ENCODE assay signal across 20 cellular contexts in the genomic region with DNA sequence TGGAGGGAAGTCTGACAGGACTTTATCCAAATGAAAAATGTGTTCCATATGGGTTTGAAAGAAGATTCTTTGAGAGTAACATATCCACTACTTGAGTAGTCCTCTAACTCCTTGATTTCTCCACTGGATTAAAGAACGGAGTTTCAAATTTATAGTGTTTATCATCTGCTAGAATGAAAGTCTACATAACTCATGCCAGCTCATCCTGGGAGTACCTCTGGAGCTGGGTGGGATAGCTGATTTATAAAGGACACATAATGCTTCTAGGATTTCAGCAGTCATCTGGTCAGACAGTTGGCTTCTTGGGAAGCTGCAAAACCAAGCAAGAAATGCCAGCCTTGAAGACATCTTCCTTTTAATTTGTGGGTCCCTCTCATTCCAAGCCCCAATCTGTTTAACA. TPM values are rescaled to one million over a fixed set of nuclear protein-coding genes. Genes with fewer than 3 reads are reported as not detected.
DNase-seq lines count a peak whose midpoint lies in the region; ATAC-seq and TF ChIP-seq lines count a peak whose summit lies in the region.
"Had no signal": no experiment of that assay in that cellular context is flagged by ENCODE, and none has a peak within 500 bp of the region (broad histone marks: within the 10 kb centered on the region; RNA-seq: fewer than 3 reads in every experiment).

No MANE protein-coding gene starts in this region.

- H3K4me2 ChIP-seq in PC-3 (ENCODE audit: low read length) = peak overlapping the region; percentile 95

- H3K4me3 ChIP-seq in AG10803 (ENCODE audit: low read length) = no peak overlapping the region
- H3K4me3 ChIP-seq in PC-3 (ENCODE audit: low read length) = peak overlapping the region; percentile 77; the same call in 1 of the 2 replicates
- H3K4me3 ChIP-seq in coronary artery = peak overlapping the region; percentile 77
- H3K4me3 ChIP-seq: right atrium auricular region had no signal

- peaks cover 11% of the 10 kb centered on the region; the same call in 1 of the 2 replicates for H3K36me3 ChIP-seq in PC-3 (ENCODE audit: low read depth, low read length)
- H3K36me3 ChIP-seq: right atrium auricular region had no signal

- H3K4me1 ChIP-seq in PC-3 (ENCODE audit: insufficient read depth, low read length) = peaks cover 68% of the 10 kb centered on the region

- H3K9me3 Mint-ChIP-seq in neural crest cell = no peaks in the 10 kb centered on the region
- H3K9me3 Mint-ChIP-seq: activated B cell treated with CpG ODN at 0.5 μM for 24 hours; activated naive CD8-positive, alpha-beta T cell treated with anti-CD3 and anti-CD28 coated beads, Interleukin-2, amount 50 U/mL, for 24 hours had no signal

- peaks cover 62% of the 10 kb centered on the region for H3K79me2 ChIP-seq in PC-3 (ENCODE audit: low read length)

- peak overlapping the region; percentile 49 for H3K4me3 Mint-ChIP-seq in neural crest cell
- H3K4me3 Mint-ChIP-seq: activated B cell treated with CpG ODN at 0.5 μM for 24 hours; activated naive CD8-positive, alpha-beta T cell treated with anti-CD3 and anti-CD28 coated beads, Interleukin-2, amount 50 U/mL, for 24 hours had no signal

- H3K4me1 Mint-ChIP-seq in neural crest cell = peaks cover 55% of the 10 kb centered on the region

- H3K36me3 Mint-ChIP-seq in neural crest cell (ENCODE audit: low read depth) = no peaks in the 10 kb centered on the region

- peaks cover 7% of the 10 kb centered on the region; the same call in 1 of the 2 replicates for H4K20me1 ChIP-seq in PC-3 (ENCODE audit: low read length)

- H3K9me3 ChIP-seq in PC-3 (ENCODE audit: low read length) = no peaks in the 10 kb centered on the region
- H3K9me3 ChIP-seq: right atrium auricular region had no signal

- H3K9ac ChIP-seq in PC-3 (ENCODE audit: low read length) = no peak overlapping the region

- peak; percentile 4; the same call in 1 of the 2 replicates for ATAC-seq in PC-3
- no peak for ATAC-seq in GM19035 (IDR thresholded peaks at IDR 0.05; ENCODE audit: unreplicated experiment)
- ATAC-seq: activated naive CD8-positive, alpha-beta T cell treated with anti-CD3 and anti-CD28 coated beads, Interleukin-2, amount 50 U/mL, for 24 hours had no signal

- H3K27ac ChIP-seq in PC-3 (ENCODE audit: low read length) = 0 out of 2 replicates have a peak overlapping the region, but pooled peaks have one; percentile 5
- H3K27ac ChIP-seq in coronary artery = peak overlapping the region in 1 of 2 donors; percentile 58
- H3K27ac ChIP-seq: right atrium auricular region had no signal

- TF ChIP-seq CTCF in AG10803 (conservative IDR thresholded peaks at IDR 0.05; ENCODE audit: low read length) = no peak
- no peak for TF ChIP-seq CTCF in PC-3 (conservative IDR thresholded peaks at IDR 0.05; ENCODE audit: low read depth, low read length)
- TF ChIP-seq CTCF in coronary artery (IDR thresholded peaks at IDR 0.05) = no peak
- TF ChIP-seq CTCF in neural crest cell (conservative IDR thresholded peaks at IDR 0.05) = no peak

- no TSS peak for BruUV-seq in PC-3 (replicated peaks; lab: Mats Ljungman, UMichigan)

- no peak overlapping the region for H3K27ac Mint-ChIP-seq in neural crest cell (ENCODE audit: unreplicated experiment)
- H3K27ac Mint-ChIP-seq: activated B cell treated with CpG ODN at 0.5 μM for 24 hours; activated naive CD8-positive, alpha-beta T cell treated with anti-CD3 and anti-CD28 coated beads, Interleukin-2, amount 50 U/mL, for 24 hours had no signal

- H3F3A ChIP-seq in PC-3 (ENCODE audit: low read length, unreplicated experiment) = peaks cover 3% of the 10 kb centered on the region

- no peaks in the 10 kb centered on the region for H3K9me2 ChIP-seq in PC-3 (replicated peaks; ENCODE audit: low read length)

- H3K27me3 ChIP-seq in PC-3 (ENCODE audit: low read length) = no peaks in the 10 kb centered on the region
- H3K27me3 ChIP-seq: right atrium auricular region had no signal

- intact Hi-C loops in PC-3 (cut with micrococcal nuclease) = loop anchor here (1.0 to 5.0 kb wide), 3 partner anchors 94 to 213 kb away; no protein-coding TSS in a partner anchor

- peak; percentile 46 for DNase-seq in AG10803 (ENCODE audit: low read depth)
- peak; percentile 41 for DNase-seq in PC-3
- DNase-seq in coronary artery (ENCODE audit: low spot score) = no peak
- no peak for DNase-seq in neural crest cell (ENCODE audit: low read depth, low spot score)
- DNase-seq in COR-L47 (lab: John Stamatoyannopoulos, UW) = no peak
- no peak for DNase-seq in stimulated activated CD4-positive, alpha-beta T cell treated with anti-CD3 and anti-CD28 coated beads, Interleukin-4, amount 100 ng/mL, for 1 hour
- no peak for DNase-seq in GF-D8 (lab: John Stamatoyannopoulos, UW)
- DNase-seq: activated B cell treated with CpG ODN at 0.5 μM for 24 hours; activated CD8-positive, alpha-beta memory T cell treated with anti-CD3 and anti-CD28 coated beads for 24 hours; activated naive CD8-positive, alpha-beta T cell treated with anti-CD3 and anti-CD28 coated beads, Interleukin-2, amount 50 U/mL, for 24 hours; central memory CD4-positive, alpha-beta T cell; GOT3; MV-4-11; NCI-H2029; NCI-H510A treated with DMSO at 0.1 percent for 48 hours; SHP77 treated with DMSO at 0.1 percent for 48 hours; stimulated activated CD4-positive, alpha-beta T cell treated with anti-CD3 and anti-CD28 coated beads, Interleukin-1b, Interleukin-23, amount 100 ng/mL, for 48 hours; T-helper 2 cell had no signal

- no peak overlapping the region for H2AFZ ChIP-seq in PC-3 (ENCODE audit: low read length)

- CTCF ChIA-PET in PC-3 (lab: Charles Lee) = interaction anchor here (0.5 to 0.9 kb wide), 2 partner anchors 14 to 212 kb away, joined by 3 to 5 read pairs; no protein-coding TSS in a partner anchor

- H3K27me3 Mint-ChIP-seq in neural crest cell (ENCODE audit: low read depth) = peaks cover 18% of the 10 kb centered on the region
- H3K27me3 Mint-ChIP-seq: activated B cell treated with CpG ODN at 0.5 μM for 24 hours had no signal

- POLR2A ChIA-PET in PC-3 (lab: Charles Lee; ENCODE audit: unreplicated experiment) = interaction anchor here (0.6 kb wide), 1 partner anchor 13 kb away, joined by 5 read pairs; no protein-coding TSS in a partner anchor

RNA-seq across cellular contexts. Expression of a gene that starts 3.1 kb away (rescaled TPM):
- total RNA-seq in PC-3 (2014; rRNA removed) (44.9 and 46.2 TPM in 2 replicates), neural crest cell (39.8 and 42.3 TPM in 2 replicates)

Comparison
In these comparisons a context has a peak if more than half of its experiments do, and no peak if none do; other contexts are left out.
1. DNase-seq: peak in AG10803 (single experiment) and PC-3 (single experiment); none in coronary artery (single experiment), neural crest cell (single experiment), COR-L47 (single experiment), stimulated activated CD4-positive, alpha-beta T cell treated with anti-CD3 and anti-CD28 coated beads, Interleukin-4, amount 100 ng/mL, for 1 hour (single experiment) and GF-D8 (single experiment).